ENCODE assay signal across 8 cellular contexts in genomic region chr3:122668930-122669730, GRCh38. TPM values are rescaled to one million over a fixed set of nuclear protein-coding genes. Genes with fewer than 3 reads are reported as not detected.
DNase-seq lines count a peak whose midpoint lies in the region; ATAC-seq, FAIRE-seq and TF ChIP-seq lines count a peak whose summit lies in the region.

No MANE protein-coding gene starts in this region.

- TF ChIP-seq POLR2A in body of pancreas (IDR thresholded peaks at IDR 0.05): no peak

- H3K27ac ChIP-seq in ACC112 (ENCODE audit: low read depth, low read length) (peak overlapping the region; percentile 53), body of pancreas (no peak overlapping the region), coronary artery (no peak overlapping the region)

- H3K79me2 ChIP-seq in ACC112 (ENCODE audit: control insufficient read depth, insufficient read depth, low read length, unreplicated experiment): no peaks in the 10 kb centered on the region

- peak overlapping the region; percentile 88 for H2AFZ ChIP-seq in ACC112 (ENCODE audit: low read length, unreplicated experiment)

- TF ChIP-seq CTCF in body of pancreas (IDR thresholded peaks at IDR 0.05) (no peak), coronary artery (IDR thresholded peaks at IDR 0.05) (no peak)

- H3K4me1 ChIP-seq in ACC112 (ENCODE audit: control insufficient read depth, insufficient read depth, low read length, unreplicated experiment) (peaks cover 10% of the 10 kb centered on the region), body of pancreas (peaks cover 6% of the 10 kb centered on the region)

- FAIRE-seq in frontal cortex (lab: Jason Lieb, UNC): no peak

- H3K4me3 ChIP-seq in ACC112 (ENCODE audit: low read depth, low read length): no peak overlapping the region
- H3K4me3 ChIP-seq in body of pancreas: no peak overlapping the region
- H3K4me3 ChIP-seq in coronary artery: no peak overlapping the region

- ATAC-seq in GM19467 (IDR thresholded peaks at IDR 0.05; ENCODE audit: unreplicated experiment) (peak; percentile 80), body of pancreas (peak; percentile 81)

- DNase-seq in LoVo (ENCODE audit: low spot score): peak; percentile 76
- no peak for DNase-seq in body of pancreas
- no peak for DNase-seq in coronary artery (ENCODE audit: low spot score)
- no peak for DNase-seq in frontal cortex (ENCODE audit: low spot score in 2 of 2)
- DNase-seq in head of caudate nucleus: no peak
- no peak for DNase-seq in foreskin melanocyte

- intact Hi-C loops in body of pancreas (cut with DNase I) (no loop called here), head of caudate nucleus (cut with DNase I) (no loop called here)

- H3K36me3 ChIP-seq in ACC112 (ENCODE audit: insufficient read depth, low read length) (no peaks in the 10 kb centered on the region), body of pancreas (replicated peaks in 1 of 2; ENCODE audit: insufficient read depth in 1 of 2, low read depth in 2 of 2) (no peaks in the 10 kb centered on the region)

- no peaks in the 10 kb centered on the region for H3K27me3 ChIP-seq in ACC112 (ENCODE audit: insufficient read depth, low read length)
- no peaks in the 10 kb centered on the region for H3K27me3 ChIP-seq in body of pancreas

- WGBS in body of pancreas, 2 donors: 77 to 78% methylated on average over 6 to 8 of the region's 8 CpGs

- H3K9me3 ChIP-seq in body of pancreas: no peaks in the 10 kb centered on the region

RNA-seq across cellular contexts. Expression of gene PARP14, which starts 11.5 kb away (rescaled TPM):
- total RNA-seq in body of pancreas: 10 to 100 TPM; 31.6 to 31.9 TPM
- total RNA-seq in frontal cortex: 7.3 TPM
